In genomic region chr7:127782550-127783266, GRCh38 we compare ENCODE assay signal across 9 cellular contexts.
A peak's percentile ranks its signal among the peaks of the same experiment; 100 is the strongest.
DNase-seq lines count a peak whose midpoint lies in the region; ATAC-seq and TF ChIP-seq lines count a peak whose summit lies in the region.
"Had no signal": no experiment of that assay in that cellular context is flagged by ENCODE, and none has a peak within 500 bp of the region (broad histone marks: within the 10 kb centered on the region; RNA-seq: fewer than 3 reads in every experiment).

No MANE protein-coding gene starts in this region.

- peaks cover 2% of the 10 kb centered on the region for H3F3A ChIP-seq in SK-N-SH (replicated peaks; ENCODE audit: insufficient read depth)

- H3K79me2 ChIP-seq in SK-N-SH (ENCODE audit: insufficient read depth): peaks cover 96% of the 10 kb centered on the region

- H4K20me1 ChIP-seq in SK-N-SH (ENCODE audit: insufficient read depth): peaks cover 62% of the 10 kb centered on the region

- no peaks in the 10 kb centered on the region for H3K79me1 ChIP-seq in neuronal stem cell (ENCODE audit: low read depth, low read length)

- H3K4me1 ChIP-seq in SK-N-SH (ENCODE audit: control insufficient read depth in 1 of 2, insufficient read depth in 2 of 2, low read depth in 1 of 2, low read length in 1 of 2): peaks cover 26% of the 10 kb centered on the region in 2 experiments; a peak in 3 of 4 replicates
- H3K4me1 ChIP-seq in neuronal stem cell (ENCODE audit: control insufficient read depth in 2 of 2, insufficient read depth in 1 of 2, low read depth in 1 of 2, low read length in 2 of 2): peaks cover 0 to 10% of the 10 kb centered on the region in 2 donors

- H3K36me3 ChIP-seq in SK-N-SH (replicated peaks in 1 of 2; ENCODE audit: control insufficient read depth in 1 of 2, insufficient read depth in 2 of 2, low read length in 1 of 2) (peaks cover 8% of the 10 kb centered on the region in 2 experiments), neuronal stem cell (replicated peaks in 1 of 2; ENCODE audit: control insufficient read depth in 2 of 2, insufficient read depth in 2 of 2, low read length in 2 of 2) (peaks cover 0 to 3% of the 10 kb centered on the region in 2 donors)

- no peak overlapping the region for H2BK5ac ChIP-seq in neuronal stem cell (ENCODE audit: low read length)

- no peak overlapping the region for H3K23ac ChIP-seq in neuronal stem cell (ENCODE audit: low read depth, low read length, poor library complexity)

- H4K8ac ChIP-seq in neuronal stem cell (ENCODE audit: low read depth, low read length): no peak overlapping the region

- no peak for TF ChIP-seq CTCF in SK-N-SH (IDR thresholded peaks at IDR 0.05)

- H2AFZ ChIP-seq in SK-N-SH (ENCODE audit: low read depth) (no peak overlapping the region), neuronal stem cell (ENCODE audit: low read length) (no peak overlapping the region)

- H2BK120ac ChIP-seq in neuronal stem cell (ENCODE audit: low read depth, low read length): no peak overlapping the region

- H3K14ac ChIP-seq in neuronal stem cell (ENCODE audit: low read length): no peak overlapping the region

- H2BK12ac ChIP-seq in neuronal stem cell (ENCODE audit: low read length): no peak overlapping the region

- H3K4me2 ChIP-seq in SK-N-SH (no peak overlapping the region), neuronal stem cell (ENCODE audit: insufficient read depth, low read length, poor library complexity, severe bottlenecking) (no peak overlapping the region)
- H3K4me2 ChIP-seq: KMS-11 had no signal

- H3K9me2 ChIP-seq in SK-N-SH: no peaks in the 10 kb centered on the region

- no peak overlapping the region for H4K91ac ChIP-seq in neuronal stem cell (ENCODE audit: low read depth, low read length, poor library complexity)

- CTCF ChIA-PET in SK-N-SH (lab: Yijun Ruan, JAX): interaction anchor here (0.8 to 3.5 kb wide), 6 partner anchors 9 to 427 kb away, joined by 3 to 17 read pairs (median 4); no protein-coding TSS in a partner anchor

- ATAC-seq in HG02973 (IDR thresholded peaks at IDR 0.05; ENCODE audit: unreplicated experiment): peak; percentile 91

- H3K4ac ChIP-seq in neuronal stem cell (ENCODE audit: low read length): no peak overlapping the region

- TF ChIP-seq EP300 in SK-N-SH (IDR thresholded peaks at IDR 0.05; ENCODE audit: borderline replicate concordance in 1 of 2, low read depth in 1 of 2, low read length in 1 of 2): no peak

- no peak overlapping the region for H3K9ac ChIP-seq in SK-N-SH
- no peak overlapping the region for H3K9ac ChIP-seq in neuronal stem cell (ENCODE audit: low read depth, low read length, poor library complexity)
- H3K9ac ChIP-seq: KMS-11 had no signal

- no peak overlapping the region for H3K18ac ChIP-seq in neuronal stem cell (ENCODE audit: low read length)

- H3K27me3 ChIP-seq in SK-N-SH (ENCODE audit: insufficient read depth) (no peaks in the 10 kb centered on the region), neuronal stem cell (ENCODE audit: control insufficient read depth in 3 of 3, insufficient read depth in 3 of 3, low read depth in 1 of 3, low read length in 3 of 3) (no peaks in the 10 kb centered on the region)

- 79% methylated on average over 2 of the region's 2 CpGs for WGBS in SK-N-SH (ENCODE audit: low lambda C conversion rate)
- WGBS in neuronal stem cell (ENCODE audit: extremely low coverage in 2 of 2, insufficient read length in 2 of 2, insufficient replicate concordance in 1 of 2), 2 donors: no CpG with 5 or more reads among the region's 2 CpGs

- DNase-seq in NOMO-1 treated with DMSO at 0.1 percent for 48 hours (lab: John Stamatoyannopoulos, UW; ENCODE audit: unreplicated experiment) (peak; percentile 55), NOMO-1 treated with dmso at 0.1 percent for 144 hours (lab: John Stamatoyannopoulos, UW; ENCODE audit: unreplicated experiment) (no peak), SK-N-SH (peak; percentile 39), pons (ENCODE audit: low spot score) (peak; percentile 58), neuronal stem cell (ENCODE audit: low spot score) (no peak), hypothalamus (lab: John Stamatoyannopoulos, UW) (no peak)
- DNase-seq in activated CD8-positive, alpha-beta memory T cell treated with anti-CD3 and anti-CD28 coated beads for 24 hours: no peak

- H2AK5ac ChIP-seq in neuronal stem cell (ENCODE audit: low read depth, low read length): no peak overlapping the region

- H2BK15ac ChIP-seq in neuronal stem cell (ENCODE audit: low read length): no peak overlapping the region

- H3K27ac ChIP-seq in SK-N-SH (ENCODE audit: low read depth in 2 of 2, low read length in 1 of 2): peak overlapping the region in 1 of 2 experiments; percentile 87; a peak in 2 of 4 replicates
- H3K27ac ChIP-seq in neuronal stem cell (replicated peaks; ENCODE audit: low read length): no peak overlapping the region
- H3K27ac ChIP-seq: KMS-11 had no signal

- H3K4me3 ChIP-seq in SK-N-SH (ENCODE audit: low read depth in 2 of 2, low read length in 1 of 2): no peak overlapping the region
- H3K4me3 ChIP-seq in neuronal stem cell (ENCODE audit: low read length in 2 of 2): no peak overlapping the region

- TF ChIP-seq RAD21 in SK-N-SH (IDR thresholded peaks at IDR 0.05; ENCODE audit: low read length): no peak

- H3K9me3 ChIP-seq in SK-N-SH: no peaks in the 10 kb centered on the region
- no peaks in the 10 kb centered on the region for H3K9me3 ChIP-seq in neuronal stem cell (replicated peaks in 1 of 2; ENCODE audit: control insufficient read depth in 2 of 2, insufficient read depth in 1 of 2, low read depth in 1 of 2, low read length in 2 of 2)

- POLR2A ChIA-PET in SK-N-SH (lab: Yijun Ruan, JAX): no interaction called here

TF ChIP-seq in SK-N-SH, 30 proteins besides CTCF, POLR2A, EP300 and RAD21:
- peak; percentile 34 for TF ChIP-seq GATA2 (CRISPR knock-in tag; IDR thresholded peaks at IDR 0.05)
- TF ChIP-seq REST (IDR thresholded peaks at IDR 0.05; ENCODE audit: low read depth, low read length): no peak
- TF ChIP-seq MAX (IDR thresholded peaks at IDR 0.05; ENCODE audit: low read depth): no peak

Comparison
In these comparisons a context has a peak if more than half of its experiments do, and no peak if none do; other contexts are left out.
1. DNase-seq: peak in NOMO-1 treated with DMSO at 0.1 percent for 48 hours (single experiment), SK-N-SH (single experiment) and pons (single experiment); none in NOMO-1 treated with dmso at 0.1 percent for 144 hours (single experiment), neuronal stem cell (single experiment), hypothalamus (0 of 51) and activated CD8-positive, alpha-beta memory T cell treated with anti-CD3 and anti-CD28 coated beads for 24 hours (single experiment).